24 cellular contexts compared by ENCODE assay signal in the genomic region with DNA sequence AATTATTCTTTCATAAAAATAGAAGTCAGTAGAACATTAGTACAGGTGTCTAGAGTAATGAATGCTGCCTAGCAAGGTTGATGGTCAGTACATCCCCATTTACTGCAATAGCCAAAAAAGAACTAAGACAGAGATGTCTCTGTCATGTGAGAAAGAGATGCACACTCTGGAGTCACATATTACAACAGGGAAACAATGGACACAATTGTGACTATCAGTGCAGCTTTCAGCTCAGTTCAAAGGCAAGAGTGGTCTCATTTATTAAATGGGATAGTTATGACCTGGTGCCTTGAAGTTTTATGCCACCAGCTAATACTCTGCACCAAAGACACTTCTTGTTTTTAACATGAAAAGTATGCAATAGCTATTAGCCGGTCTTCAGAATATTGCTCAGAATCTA.
"Had no signal": no experiment of that assay in that cellular context is flagged by ENCODE, and none has a peak within 500 bp of the region (broad histone marks: within the 10 kb centered on the region; RNA-seq: fewer than 3 reads in every experiment).

No MANE protein-coding gene starts in this region.

- H3K9me3 ChIP-seq: MG63 had no signal

- H3K27ac ChIP-seq: RWPE1 had no signal

- ATAC-seq: HepG2, Panc1, PC-3, SK-N-SH treated with all-trans-retinoic acid at 6 μM for 48 hours had no signal

- H3K4me3 ChIP-seq: MG63 had no signal

- DNase-seq: IMR-90, Karpas-422, KG1, MG63, NCI-H1092, NCI-H1105 treated with DMSO at 0.1 percent for 48 hours, NCI-H1417 treated with DMSO at 0.1 percent for 48 hours, NCI-H146, NCI-H1694 treated with DMSO at 0.1 percent for 48 hours, NCI-H1930, NCI-H2081 treated with DMSO at 0.1 percent for 48 hours, NCI-H2171, NCI-H226, NCI-H446, NCI-H510A, NCI-H524 treated with DMSO at 0.1 percent for 48 hours, NCI-H69, NCI-H774, PC-3, SHP77 had no signal

- FAIRE-seq: HepG2 had no signal

- H3K27me3 ChIP-seq: MG63 had no signal
